In the genomic region with DNA sequence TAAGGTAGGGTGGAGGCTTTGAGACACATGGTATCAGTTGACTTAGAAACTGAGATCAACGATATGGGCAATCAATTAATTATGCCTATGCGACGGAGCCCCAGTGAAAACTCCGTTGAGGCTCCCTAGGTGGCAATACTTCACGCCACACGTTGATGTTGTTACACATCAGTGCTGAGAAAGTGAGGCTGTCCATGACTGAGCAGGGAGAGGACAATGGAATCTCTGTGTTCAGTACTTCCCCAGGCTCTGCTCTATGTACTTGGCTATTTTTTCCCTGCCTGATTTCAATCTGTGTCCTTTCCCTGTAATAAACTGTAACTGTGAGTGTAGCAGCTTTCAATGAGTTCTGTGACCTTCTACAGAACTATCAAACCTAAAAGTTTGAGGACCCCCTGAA, we compare ENCODE assay signal across 22 cellular contexts.
"Had no signal": no experiment of that assay in that cellular context is flagged by ENCODE, and none has a peak within 500 bp of the region (broad histone marks: within the 10 kb centered on the region; RNA-seq: fewer than 3 reads in every experiment).

No MANE protein-coding gene starts in this region.

- ATAC-seq: gastrocnemius medialis; heart right ventricle; left cardiac atrium; left ventricle myocardium superior; naive thymus-derived CD4-positive, alpha-beta T cell had no signal

- H3K36me3 ChIP-seq: gastrocnemius medialis, heart right ventricle, neutrophil, right atrium auricular region, thyroid gland had no signal

- H3K27me3 ChIP-seq: gastrocnemius medialis, neutrophil, right atrium auricular region, thyroid gland had no signal

- DNase-seq: effector CD4-positive, alpha-beta T cell; endodermal cell; gastrocnemius medialis; heart right ventricle; hypothalamus; islet precursor cell; left cardiac atrium; left ventricle myocardium superior; naive thymus-derived CD4-positive, alpha-beta T cell; nephron progenitor cell; posterior cingulate gyrus; small intestine; stimulated activated CD4-positive, alpha-beta T cell treated with anti-CD3 and anti-CD28 coated beads, Interleukin-12 subunit alpha, Interleukin-12 subunit beta, amount 100 ng/mL, for 4 hours; stimulated activated naive CD4-positive, alpha-beta T cell treated with Interleukin-2 at 50 U/mL for 16 hours; thyroid gland had no signal

- H3K4me1 ChIP-seq: gastrocnemius medialis, heart right ventricle, right atrium auricular region, thyroid gland had no signal

- H3K4me3 ChIP-seq: coronary artery, gastrocnemius medialis, heart right ventricle, lung, right atrium auricular region, thyroid gland had no signal

- H3K36me3 Mint-ChIP-seq: naive thymus-derived CD4-positive, alpha-beta T cell; type B pancreatic cell had no signal

- H3K9me3 ChIP-seq: gastrocnemius medialis, heart right ventricle, neutrophil, right atrium auricular region, thyroid gland had no signal

- H3K4me1 Mint-ChIP-seq: endodermal cell; naive thymus-derived CD4-positive, alpha-beta T cell; nephron progenitor cell had no signal

- FAIRE-seq: endothelial cell of umbilical vein, small intestine, urothelium cell line had no signal

- H3K9me3 Mint-ChIP-seq: naive thymus-derived CD4-positive, alpha-beta T cell; type B pancreatic cell had no signal

- H3K27ac ChIP-seq: coronary artery, gastrocnemius medialis, heart right ventricle, neutrophil, right atrium auricular region, thyroid gland had no signal

- H3K27ac Mint-ChIP-seq: endodermal cell; naive thymus-derived CD4-positive, alpha-beta T cell; nephron progenitor cell; type B pancreatic cell had no signal

- H3K4me3 Mint-ChIP-seq: endodermal cell; naive thymus-derived CD4-positive, alpha-beta T cell; nephron progenitor cell; type B pancreatic cell had no signal
